ENCODE assay signal across 9 cellular contexts in the genomic region with DNA sequence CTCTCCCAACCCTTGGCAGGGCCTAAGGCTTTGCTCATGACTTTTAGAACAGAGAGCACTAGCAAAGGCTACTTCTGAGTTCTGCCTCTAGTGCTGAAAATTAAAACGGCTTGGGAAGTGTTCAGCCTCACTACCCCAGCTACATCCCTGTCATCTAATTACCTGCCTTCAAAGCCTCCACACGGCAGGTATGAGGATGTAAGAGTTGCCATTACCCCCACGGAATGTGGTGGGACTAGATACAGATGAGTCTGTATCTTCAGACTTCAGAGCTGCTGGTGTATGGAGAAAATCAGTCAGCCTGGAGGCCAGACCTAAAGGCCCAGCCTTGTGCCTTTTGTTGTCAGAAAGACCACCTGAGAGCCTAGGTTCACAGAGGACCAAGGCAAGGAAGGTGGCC.
"Had no signal": no experiment of that assay in that cellular context is flagged by ENCODE, and none has a peak within 500 bp of the region (broad histone marks: within the 10 kb centered on the region; RNA-seq: fewer than 3 reads in every experiment).

No MANE protein-coding gene starts in this region.

- H3K4me3 ChIP-seq: GM23248, GM23338, HAP-1 had no signal

- H3K4me1 ChIP-seq: HAP-1 had no signal

- H3K36me3 ChIP-seq: HAP-1 had no signal

- H3K9ac ChIP-seq: GM23248 had no signal

- H3K9me3 ChIP-seq: HAP-1 had no signal

- H3K27ac ChIP-seq: GM23248 had no signal

- H3K4me2 ChIP-seq: GM23338 had no signal

- H2AFZ ChIP-seq: GM23248, GM23338 had no signal

- ATAC-seq: GM23338, HCT116 had no signal

- DNase-seq: GM23248, GOT3, H7, H9, HCEC 1CT, HFFc6 had no signal
